ENCODE assay signal across 1 cellular context in the genomic region with DNA sequence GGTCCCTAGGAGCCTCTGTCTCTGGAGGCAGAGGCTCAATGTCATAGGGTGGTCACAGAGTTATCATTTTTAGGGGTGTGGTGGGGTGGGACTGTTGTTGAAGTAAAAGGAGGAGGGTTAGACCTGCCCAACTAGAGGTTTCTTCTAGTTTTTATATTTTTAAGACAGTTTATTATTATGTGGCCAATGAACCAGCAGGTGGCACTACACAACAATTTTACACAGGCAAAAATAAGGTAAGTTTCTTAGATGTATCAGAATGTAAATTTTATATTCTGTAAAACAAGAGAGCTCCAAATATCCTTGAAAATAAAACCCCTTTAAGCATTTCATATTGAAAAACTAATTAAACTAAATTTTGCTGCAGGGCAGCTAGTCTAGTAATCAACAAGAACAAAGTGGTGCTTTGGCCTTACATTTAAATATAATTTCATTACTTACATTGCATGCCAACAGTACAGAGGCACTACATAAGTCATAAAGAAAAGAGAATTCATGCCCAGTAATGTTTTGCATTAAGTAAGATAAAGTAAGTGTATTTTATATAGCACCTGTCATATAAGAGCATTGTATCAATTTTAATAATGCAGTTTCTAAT.
TF ChIP-seq lines count a peak whose summit lies in the region.

No MANE protein-coding gene starts in this region.

TF ChIP-seq in K562, 482 proteins besides CTCF, POLR2A, EP300 and RAD21 (continued from another document):
- TF ChIP-seq, protein P1, sequence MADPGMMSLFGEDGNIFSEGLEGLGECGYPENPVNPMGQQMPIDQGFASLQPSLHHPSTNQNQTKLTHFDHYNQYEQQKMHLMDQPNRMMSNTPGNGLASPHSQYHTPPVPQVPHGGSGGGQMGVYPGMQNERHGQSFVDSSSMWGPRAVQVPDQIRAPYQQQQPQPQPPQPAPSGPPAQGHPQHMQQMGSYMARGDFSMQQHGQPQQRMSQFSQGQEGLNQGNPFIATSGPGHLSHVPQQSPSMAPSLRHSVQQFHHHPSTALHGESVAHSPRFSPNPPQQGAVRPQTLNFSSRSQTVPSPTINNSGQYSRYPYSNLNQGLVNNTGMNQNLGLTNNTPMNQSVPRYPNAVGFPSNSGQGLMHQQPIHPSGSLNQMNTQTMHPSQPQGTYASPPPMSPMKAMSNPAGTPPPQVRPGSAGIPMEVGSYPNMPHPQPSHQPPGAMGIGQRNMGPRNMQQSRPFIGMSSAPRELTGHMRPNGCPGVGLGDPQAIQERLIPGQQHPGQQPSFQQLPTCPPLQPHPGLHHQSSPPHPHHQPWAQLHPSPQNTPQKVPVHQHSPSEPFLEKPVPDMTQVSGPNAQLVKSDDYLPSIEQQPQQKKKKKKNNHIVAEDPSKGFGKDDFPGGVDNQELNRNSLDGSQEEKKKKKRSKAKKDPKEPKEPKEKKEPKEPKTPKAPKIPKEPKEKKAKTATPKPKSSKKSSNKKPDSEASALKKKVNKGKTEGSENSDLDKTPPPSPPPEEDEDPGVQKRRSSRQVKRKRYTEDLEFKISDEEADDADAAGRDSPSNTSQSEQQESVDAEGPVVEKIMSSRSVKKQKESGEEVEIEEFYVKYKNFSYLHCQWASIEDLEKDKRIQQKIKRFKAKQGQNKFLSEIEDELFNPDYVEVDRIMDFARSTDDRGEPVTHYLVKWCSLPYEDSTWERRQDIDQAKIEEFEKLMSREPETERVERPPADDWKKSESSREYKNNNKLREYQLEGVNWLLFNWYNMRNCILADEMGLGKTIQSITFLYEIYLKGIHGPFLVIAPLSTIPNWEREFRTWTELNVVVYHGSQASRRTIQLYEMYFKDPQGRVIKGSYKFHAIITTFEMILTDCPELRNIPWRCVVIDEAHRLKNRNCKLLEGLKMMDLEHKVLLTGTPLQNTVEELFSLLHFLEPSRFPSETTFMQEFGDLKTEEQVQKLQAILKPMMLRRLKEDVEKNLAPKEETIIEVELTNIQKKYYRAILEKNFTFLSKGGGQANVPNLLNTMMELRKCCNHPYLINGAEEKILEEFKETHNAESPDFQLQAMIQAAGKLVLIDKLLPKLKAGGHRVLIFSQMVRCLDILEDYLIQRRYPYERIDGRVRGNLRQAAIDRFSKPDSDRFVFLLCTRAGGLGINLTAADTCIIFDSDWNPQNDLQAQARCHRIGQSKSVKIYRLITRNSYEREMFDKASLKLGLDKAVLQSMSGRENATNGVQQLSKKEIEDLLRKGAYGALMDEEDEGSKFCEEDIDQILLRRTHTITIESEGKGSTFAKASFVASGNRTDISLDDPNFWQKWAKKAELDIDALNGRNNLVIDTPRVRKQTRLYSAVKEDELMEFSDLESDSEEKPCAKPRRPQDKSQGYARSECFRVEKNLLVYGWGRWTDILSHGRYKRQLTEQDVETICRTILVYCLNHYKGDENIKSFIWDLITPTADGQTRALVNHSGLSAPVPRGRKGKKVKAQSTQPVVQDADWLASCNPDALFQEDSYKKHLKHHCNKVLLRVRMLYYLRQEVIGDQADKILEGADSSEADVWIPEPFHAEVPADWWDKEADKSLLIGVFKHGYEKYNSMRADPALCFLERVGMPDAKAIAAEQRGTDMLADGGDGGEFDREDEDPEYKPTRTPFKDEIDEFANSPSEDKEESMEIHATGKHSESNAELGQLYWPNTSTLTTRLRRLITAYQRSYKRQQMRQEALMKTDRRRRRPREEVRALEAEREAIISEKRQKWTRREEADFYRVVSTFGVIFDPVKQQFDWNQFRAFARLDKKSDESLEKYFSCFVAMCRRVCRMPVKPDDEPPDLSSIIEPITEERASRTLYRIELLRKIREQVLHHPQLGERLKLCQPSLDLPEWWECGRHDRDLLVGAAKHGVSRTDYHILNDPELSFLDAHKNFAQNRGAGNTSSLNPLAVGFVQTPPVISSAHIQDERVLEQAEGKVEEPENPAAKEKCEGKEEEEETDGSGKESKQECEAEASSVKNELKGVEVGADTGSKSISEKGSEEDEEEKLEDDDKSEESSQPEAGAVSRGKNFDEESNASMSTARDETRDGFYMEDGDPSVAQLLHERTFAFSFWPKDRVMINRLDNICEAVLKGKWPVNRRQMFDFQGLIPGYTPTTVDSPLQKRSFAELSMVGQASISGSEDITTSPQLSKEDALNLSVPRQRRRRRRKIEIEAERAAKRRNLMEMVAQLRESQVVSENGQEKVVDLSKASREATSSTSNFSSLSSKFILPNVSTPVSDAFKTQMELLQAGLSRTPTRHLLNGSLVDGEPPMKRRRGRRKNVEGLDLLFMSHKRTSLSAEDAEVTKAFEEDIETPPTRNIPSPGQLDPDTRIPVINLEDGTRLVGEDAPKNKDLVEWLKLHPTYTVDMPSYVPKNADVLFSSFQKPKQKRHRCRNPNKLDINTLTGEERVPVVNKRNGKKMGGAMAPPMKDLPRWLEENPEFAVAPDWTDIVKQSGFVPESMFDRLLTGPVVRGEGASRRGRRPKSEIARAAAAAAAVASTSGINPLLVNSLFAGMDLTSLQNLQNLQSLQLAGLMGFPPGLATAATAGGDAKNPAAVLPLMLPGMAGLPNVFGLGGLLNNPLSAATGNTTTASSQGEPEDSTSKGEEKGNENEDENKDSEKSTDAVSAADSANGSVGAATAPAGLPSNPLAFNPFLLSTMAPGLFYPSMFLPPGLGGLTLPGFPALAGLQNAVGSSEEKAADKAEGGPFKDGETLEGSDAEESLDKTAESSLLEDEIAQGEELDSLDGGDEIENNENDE (IDR thresholded peaks at IDR 0.05; ENCODE audit: low read depth, low read length): no peak
- no peak for TF ChIP-seq WHSC1 (IDR thresholded peaks at IDR 0.05; ENCODE audit: low read length)
